Comparison of ENCODE assay signal across 15 cellular contexts in the genomic region with DNA sequence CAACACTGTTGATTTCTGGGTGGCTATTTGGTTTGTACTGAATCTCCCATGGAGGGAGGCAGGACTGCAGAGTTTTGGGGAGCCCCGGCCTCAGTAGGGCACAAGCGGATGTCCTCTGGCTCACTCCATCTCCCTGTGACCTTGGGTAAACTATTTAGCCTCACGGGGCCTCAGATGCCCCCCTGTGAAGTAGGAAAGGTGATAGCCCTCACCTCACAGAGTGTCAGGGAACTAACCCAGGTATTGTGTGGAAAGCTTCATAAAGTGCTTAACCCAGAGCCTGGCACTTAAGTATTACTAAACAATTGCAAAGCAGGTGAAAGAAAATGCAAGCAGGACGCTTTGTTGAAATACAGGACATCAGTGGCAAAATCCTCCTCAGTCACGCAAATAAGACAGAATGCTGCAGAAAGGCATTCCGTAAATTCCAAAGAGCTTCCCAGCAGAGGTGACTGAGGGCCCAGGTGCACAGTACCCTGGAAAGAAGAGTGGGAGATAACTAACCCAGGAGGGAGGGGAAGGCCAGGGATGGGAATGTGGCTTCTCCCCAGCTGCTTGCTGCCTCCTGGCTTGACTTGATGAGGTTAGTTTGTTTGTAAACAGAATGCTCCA.
"Had no signal": no experiment of that assay in that cellular context is flagged by ENCODE, and none has a peak within 500 bp of the region (broad histone marks: within the 10 kb centered on the region; RNA-seq: fewer than 3 reads in every experiment).

No MANE protein-coding gene starts in this region.

- H3K27ac Mint-ChIP-seq: activated CD4-positive, alpha-beta T cell treated with anti-CD3 and anti-CD28 coated beads, Interleukin-2, amount 10 ng/mL, durations not matched to agents 7 days and 5 days; activated naive CD4-positive, alpha-beta T cell treated with anti-CD3 and anti-CD28 coated beads, Interleukin-2, amount 10 ng/mL, durations not matched to agents 7 days and 5 days; activated T-helper 2 cell treated with anti-CD3 and anti-CD28 coated beads, Interferon-gamma antibody, Interleukin-2, Interleukin-4, amounts not matched to agents 10 μg/mL and 5 μg/mL and 100 μg/mL, durations not matched to agents 14 hours and 24 hours and 36 hours; natural killer cell treated with Interleukin-12 subunit alpha and Interleukin-12 subunit beta and Interleukin-15 and Interleukin-18, amount 100 ng/mL, for 72 hours had no signal

- H3K4me1 ChIP-seq: psoas muscle, right lobe of liver had no signal

- H3K27ac ChIP-seq: coronary artery, left ventricle myocardium inferior, psoas muscle, right lobe of liver, upper lobe of left lung had no signal

- H3K27me3 ChIP-seq: right lobe of liver, upper lobe of left lung had no signal

- H3K9me3 ChIP-seq: left ventricle myocardium inferior, psoas muscle, right lobe of liver, upper lobe of left lung had no signal

- H3K9me3 Mint-ChIP-seq: activated CD4-positive, alpha-beta T cell treated with anti-CD3 and anti-CD28 coated beads, Interleukin-2, amount 10 ng/mL, durations not matched to agents 7 days and 5 days; activated naive CD4-positive, alpha-beta T cell treated with anti-CD3 and anti-CD28 coated beads, Interleukin-2, amount 10 ng/mL, durations not matched to agents 7 days and 5 days; activated T-helper 2 cell treated with anti-CD3 and anti-CD28 coated beads, Interferon-gamma antibody, Interleukin-2, Interleukin-4, amounts not matched to agents 10 μg/mL and 5 μg/mL and 100 μg/mL, durations not matched to agents 14 hours and 24 hours and 36 hours; natural killer cell treated with Interleukin-12 subunit alpha and Interleukin-12 subunit beta and Interleukin-15 and Interleukin-18, amount 100 ng/mL, for 72 hours had no signal

- H3K4me3 ChIP-seq: coronary artery, left ventricle myocardium inferior, psoas muscle, right lobe of liver, upper lobe of left lung had no signal

- DNase-seq: activated CD4-positive, alpha-beta T cell treated with anti-CD3 and anti-CD28 coated beads, Interleukin-2, amount 10 ng/mL, durations not matched to agents 7 days and 5 days; activated naive CD4-positive, alpha-beta T cell treated with anti-CD3 and anti-CD28 coated beads, Interleukin-2, amount 10 ng/mL, durations not matched to agents 7 days and 5 days; activated T-cell treated with anti-CD3 and anti-CD28 coated beads for 4 hours; central memory CD4-positive, alpha-beta T cell; effector CD4-positive, alpha-beta T cell; hippocampal formation; left ventricle myocardium inferior; mesenchymal stem cell; psoas muscle; right lobe of liver; stimulated activated naive CD4-positive, alpha-beta T cell treated with Interleukin-2 at 50 U/mL for 16 hours; upper lobe of left lung had no signal

- H3K36me3 ChIP-seq: left ventricle myocardium inferior, right lobe of liver, upper lobe of left lung had no signal

- H3K27me3 Mint-ChIP-seq: activated CD4-positive, alpha-beta T cell treated with anti-CD3 and anti-CD28 coated beads, Interleukin-2, amount 10 ng/mL, durations not matched to agents 7 days and 5 days; activated naive CD4-positive, alpha-beta T cell treated with anti-CD3 and anti-CD28 coated beads, Interleukin-2, amount 10 ng/mL, durations not matched to agents 7 days and 5 days had no signal

- ATAC-seq: psoas muscle, right lobe of liver had no signal

- H3K4me3 Mint-ChIP-seq: activated CD4-positive, alpha-beta T cell treated with anti-CD3 and anti-CD28 coated beads, Interleukin-2, amount 10 ng/mL, durations not matched to agents 7 days and 5 days; activated naive CD4-positive, alpha-beta T cell treated with anti-CD3 and anti-CD28 coated beads, Interleukin-2, amount 10 ng/mL, durations not matched to agents 7 days and 5 days; natural killer cell treated with Interleukin-12 subunit alpha and Interleukin-12 subunit beta and Interleukin-15 and Interleukin-18, amount 100 ng/mL, for 72 hours had no signal

- H3K4me1 Mint-ChIP-seq: activated CD4-positive, alpha-beta T cell treated with anti-CD3 and anti-CD28 coated beads, Interleukin-2, amount 10 ng/mL, durations not matched to agents 7 days and 5 days; activated naive CD4-positive, alpha-beta T cell treated with anti-CD3 and anti-CD28 coated beads, Interleukin-2, amount 10 ng/mL, durations not matched to agents 7 days and 5 days had no signal

- H3K36me3 Mint-ChIP-seq: activated naive CD4-positive, alpha-beta T cell treated with anti-CD3 and anti-CD28 coated beads, Interleukin-2, amount 10 ng/mL, durations not matched to agents 7 days and 5 days; natural killer cell treated with Interleukin-12 subunit alpha and Interleukin-12 subunit beta and Interleukin-15 and Interleukin-18, amount 100 ng/mL, for 72 hours had no signal
